ENCODE assay signal across 7 cellular contexts in the genomic region with DNA sequence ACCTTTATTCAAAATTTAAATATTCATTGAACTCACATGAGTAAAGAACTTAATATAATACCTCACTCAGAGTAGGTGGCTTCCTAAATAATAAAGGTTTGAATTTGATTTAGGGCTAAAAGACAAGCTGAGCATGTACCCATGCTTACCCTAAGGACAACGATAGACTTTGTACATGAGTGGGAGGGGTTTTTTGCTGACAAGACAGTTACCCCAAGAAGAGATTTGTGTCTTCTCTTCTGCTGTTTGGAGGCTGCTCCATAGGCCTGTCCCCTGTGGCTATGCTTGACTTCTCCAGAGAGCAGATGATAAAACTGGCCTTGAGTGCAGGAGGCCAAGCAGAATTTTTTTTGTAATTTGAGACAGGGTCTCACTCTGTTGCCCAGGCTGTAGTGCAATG.
"Had no signal": no experiment of that assay in that cellular context is flagged by ENCODE, and none has a peak within 500 bp of the region (broad histone marks: within the 10 kb centered on the region; RNA-seq: fewer than 3 reads in every experiment).

No MANE protein-coding gene starts in this region.

- H2AFZ ChIP-seq: GM23248 had no signal

- FAIRE-seq: H54 had no signal

- H3K27ac ChIP-seq: GM23248, HL-60 had no signal

- H3K9ac ChIP-seq: GM23248 had no signal

- DNase-seq: GM23248, GOT3, H9, HCEC 1CT, KG1 had no signal

- H3K4me3 ChIP-seq: GM23248 had no signal
